Comparison of ENCODE assay signal across 9 cellular contexts in the genomic region with DNA sequence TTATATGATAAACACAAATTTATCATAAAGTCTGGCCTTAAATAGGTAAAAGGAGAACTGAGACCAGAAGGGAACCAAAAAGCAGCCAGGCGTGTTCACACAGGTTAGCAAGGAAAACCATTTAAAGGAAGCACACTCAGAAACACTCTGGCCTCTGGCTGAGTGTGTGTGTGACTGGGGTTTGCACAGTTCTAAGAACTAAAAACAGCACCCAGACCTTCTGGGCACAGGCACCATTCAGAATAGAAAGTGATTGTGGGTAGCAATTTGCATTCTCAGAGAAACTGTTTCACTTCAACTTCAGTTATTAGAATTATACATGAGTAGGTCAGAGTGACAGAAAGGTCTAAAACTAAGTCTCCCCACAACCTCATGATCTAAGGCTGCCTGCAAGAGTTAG. TPM values are rescaled to one million over a fixed set of nuclear protein-coding genes. Genes with fewer than 3 reads are reported as not detected.
DNase-seq lines count a peak whose midpoint lies in the region; ATAC-seq and TF ChIP-seq lines count a peak whose summit lies in the region.
"Had no signal": no experiment of that assay in that cellular context is flagged by ENCODE, and none has a peak within 500 bp of the region (broad histone marks: within the 10 kb centered on the region; RNA-seq: fewer than 3 reads in every experiment).

No MANE protein-coding gene starts in this region.

- H3K9me3 Mint-ChIP-seq in activated B cell treated with CpG ODN at 0.5 μM for 24 hours: no peaks in the 10 kb centered on the region

- CTCF ChIA-PET in activated B cell treated with CpG ODN at 0.5 μM for 24 hours (lab: Charles Lee): no interaction called here
- CTCF ChIA-PET in RWPE1 (lab: Yijun Ruan, JAX): no interaction called here

- H3K27me3 ChIP-seq in transverse colon: no peaks in the 10 kb centered on the region

- H3K9me3 ChIP-seq in transverse colon: no peaks in the 10 kb centered on the region

- peak overlapping the region; percentile 85 for H3K27ac Mint-ChIP-seq in activated B cell treated with CpG ODN at 0.5 μM for 24 hours

- DNase-seq in CD1c-positive myeloid dendritic cell (ENCODE audit: extremely low spot score): peak; percentile 34
- peak; percentile 17 for DNase-seq in activated B cell treated with CpG ODN at 0.5 μM for 24 hours
- DNase-seq in transverse colon: no peak
- no peak for DNase-seq in NCI-H2029 (lab: John Stamatoyannopoulos, UW)
- DNase-seq in HPDE6-E6E7 (ENCODE audit: extremely low spot score): no peak
- DNase-seq in RWPE1 (ENCODE audit: low spot score): no peak
- DNase-seq: hippocampal formation had no signal

- H3K4me1 ChIP-seq in transverse colon: no peaks in the 10 kb centered on the region

- H3K36me3 ChIP-seq in transverse colon: no peaks in the 10 kb centered on the region

- no peak for TF ChIP-seq CTCF in activated B cell treated with CpG ODN at 0.5 μM for 24 hours (IDR thresholded peaks at IDR 0.05)
- no peak for TF ChIP-seq CTCF in transverse colon (IDR thresholded peaks at IDR 0.05)
- no peak for TF ChIP-seq CTCF in RWPE1 (conservative IDR thresholded peaks at IDR 0.05; ENCODE audit: low read depth)

- H3K27ac ChIP-seq in transverse colon (no peak overlapping the region), RWPE1 (no peak overlapping the region)

- H3K4me1 Mint-ChIP-seq in activated B cell treated with CpG ODN at 0.5 μM for 24 hours: peaks cover 41% of the 10 kb centered on the region

- intact Hi-C loops in activated B cell treated with CpG ODN at 0.5 μM for 24 hours (cut with micrococcal nuclease): loop anchor here (1.0 to 5.0 kb wide), 9 partner anchors 14 to 402 kb away; partner anchors contain the start of genes DDX3X and GPR34
- intact Hi-C loops in transverse colon (cut with DNase I; ENCODE audit: low total_unique reads): no loop called here

- no peak for TF ChIP-seq EP300 in transverse colon (IDR thresholded peaks at IDR 0.05; ENCODE audit: low read depth)

- ATAC-seq in GM19035 (IDR thresholded peaks at IDR 0.05; ENCODE audit: unreplicated experiment) (peak; percentile 98), HG02981 (IDR thresholded peaks at IDR 0.05; ENCODE audit: unreplicated experiment) (peak; percentile 90), activated B cell treated with CpG ODN at 0.5 μM for 24 hours (ENCODE audit: low read depth) (peak; percentile 95)

- POLR2A ChIA-PET in activated B cell treated with CpG ODN at 0.5 μM for 24 hours (lab: Charles Lee) (no interaction called here), RWPE1 (lab: Yijun Ruan, JAX; ENCODE audit: low non-redundant PET) (no interaction called here)

- in situ Hi-C loops in transverse colon (cut with MboI; ENCODE audit: low pct_ligation_motif_present in 1 of 4, low pct_unique_long_range_greater_than_20kb in 1 of 4, low sequenced_read_pairs in 3 of 4): no loop called here

- no peak overlapping the region for H3K4me3 ChIP-seq in transverse colon

- 52 to 80% methylated on average over 1 of the region's 1 CpG for WGBS in transverse colon (ENCODE audit: low coverage in 1 of 2), 2 donors

- H3K27me3 Mint-ChIP-seq in activated B cell treated with CpG ODN at 0.5 μM for 24 hours: no peaks in the 10 kb centered on the region

- H3K36me3 Mint-ChIP-seq in activated B cell treated with CpG ODN at 0.5 μM for 24 hours (ENCODE audit: low read depth): no peaks in the 10 kb centered on the region

- no peak for TF ChIP-seq POLR2A in transverse colon (IDR thresholded peaks at IDR 0.05)

- peak overlapping the region; percentile 75 for H3K4me3 Mint-ChIP-seq in activated B cell treated with CpG ODN at 0.5 μM for 24 hours

RNA-seq across cellular contexts. Expression of gene GPR82, which starts 10.0 kb away (rescaled TPM):
- total RNA-seq in activated B cell treated with CpG ODN at 0.5 μM for 24 hours: 0.32 and 0.35 TPM in 2 replicates
- under 1 TPM in 2 of 4 donors, not detected in 2; 0.41 to 0.79 TPM for total RNA-seq in transverse colon

RNA-seq across cellular contexts. Expression of gene GPR34, which starts 45.2 kb away (rescaled TPM):
- total RNA-seq in activated B cell treated with CpG ODN at 0.5 μM for 24 hours (0.24 and 0.42 TPM in 2 replicates), transverse colon (1 to 10 TPM in 3 of 4 donors, under 1 TPM in 1; 1.00 to 6.7 (median 4.3) TPM)

Comparison
In these comparisons a context has a peak if more than half of its experiments do, and no peak if none do; other contexts are left out.
1. DNase-seq: peak in CD1c-positive myeloid dendritic cell (single experiment) and activated B cell treated with CpG ODN at 0.5 μM for 24 hours (single experiment); none in transverse colon (single experiment), NCI-H2029 (single experiment), HPDE6-E6E7 (single experiment) and RWPE1 (single experiment).
2. Peak in every context shown above with its lines, with median percentiles within 50 percentile points of each other: ATAC-seq.